ENCODE assay signal across 13 cellular contexts in genomic region chr13:45468676-45469075, GRCh38. TPM values are rescaled to one million over a fixed set of nuclear protein-coding genes. Genes with fewer than 3 reads are reported as not detected.
A peak's percentile ranks its signal among the peaks of the same experiment; 100 is the strongest.
DNase-seq lines count a peak whose midpoint lies in the region; ATAC-seq and TF ChIP-seq lines count a peak whose summit lies in the region.
"Had no signal": no experiment of that assay in that cellular context is flagged by ENCODE, and none has a peak within 500 bp of the region (broad histone marks: within the 10 kb centered on the region; RNA-seq: fewer than 3 reads in every experiment).

No MANE protein-coding gene starts in this region.

- ATAC-seq in T-helper 17 cell = no peak
- ATAC-seq in naive thymus-derived CD4-positive, alpha-beta T cell = no peak
- ATAC-seq in GM19455 (IDR thresholded peaks at IDR 0.05; ENCODE audit: unreplicated experiment) = no peak
- ATAC-seq in HG02973 (IDR thresholded peaks at IDR 0.05; ENCODE audit: unreplicated experiment) = no peak

- H3K36me3 ChIP-seq in naive thymus-derived CD4-positive, alpha-beta T cell (ENCODE audit: control insufficient read depth in 2 of 3, insufficient read depth in 3 of 3, low read length in 3 of 3) = peaks cover 0 to 6% (median 0%) of the 10 kb centered on the region in 3 experiments

- no peaks in the 10 kb centered on the region for H3K27me3 Mint-ChIP-seq in T-helper 17 cell
- H3K27me3 Mint-ChIP-seq in naive thymus-derived CD4-positive, alpha-beta T cell = no peaks in the 10 kb centered on the region

- H3K9me3 ChIP-seq in T-helper 17 cell (ENCODE audit: control insufficient read depth, low read length, poor library complexity, severe bottlenecking) = no peaks in the 10 kb centered on the region
- no peaks in the 10 kb centered on the region for H3K9me3 ChIP-seq in naive thymus-derived CD4-positive, alpha-beta T cell (ENCODE audit: control insufficient read depth in 2 of 3, low read length in 3 of 3)

- POLR2A ChIA-PET in naive thymus-derived CD4-positive, alpha-beta T cell (lab: Charles Lee) = interaction anchor here (1.5 kb wide), 1 partner anchor 52 kb away, joined by 3 read pairs; no protein-coding TSS in a partner anchor

- peak; percentile 27 for DNase-seq in NCI-H2107 treated with DMSO at 0.1 percent for 48 hours (lab: John Stamatoyannopoulos, UW; ENCODE audit: unreplicated experiment)
- DNase-seq in NCI-H2107 (lab: John Stamatoyannopoulos, UW) = no peak
- DNase-seq in LNCaP clone FGC (ENCODE audit: low read depth) = peak; percentile 30
- no peak for DNase-seq in T-helper 17 cell
- DNase-seq in naive thymus-derived CD4-positive, alpha-beta T cell = no peak
- DNase-seq in retina = no peak
- DNase-seq: 8988T; effector CD8-positive, alpha-beta T cell; MV-4-11; stimulated activated CD4-positive, alpha-beta T cell treated with anti-CD3 and anti-CD28 coated beads, Interleukin-15, amount 100 ng/mL, for 24 hours had no signal

- CTCF ChIA-PET in naive thymus-derived CD4-positive, alpha-beta T cell (lab: Charles Lee) = interaction anchor here (0.9 kb wide), 1 partner anchor 160 kb away, joined by 3 read pairs; no protein-coding TSS in a partner anchor

- H3K27ac ChIP-seq in naive thymus-derived CD4-positive, alpha-beta T cell (ENCODE audit: low read depth, low read length) = no peak overlapping the region

- no peaks in the 10 kb centered on the region for H3K36me3 Mint-ChIP-seq in T-helper 17 cell (ENCODE audit: low read depth)
- H3K36me3 Mint-ChIP-seq in naive thymus-derived CD4-positive, alpha-beta T cell = peaks cover 0 to 35% (median 14%) of the 10 kb centered on the region in 5 donors

- H3K27ac Mint-ChIP-seq in T-helper 17 cell = peak overlapping the region; percentile 53
- peak overlapping the region in 6 of 9 donors; percentile 1 to 98 (median 54) for H3K27ac Mint-ChIP-seq in naive thymus-derived CD4-positive, alpha-beta T cell
- H3K27ac Mint-ChIP-seq: activated T-helper 1 cell treated with anti-CD3 and anti-CD28 coated beads, Interleukin-12 subunit alpha, Interleukin-12 subunit beta, Interleukin-2, Interleukin-4 antibody, amounts not matched to agents 30 ng/mL and 10 ng/mL and 1 ng/mL, durations not matched to agents 14 hours and 24 hours and 36 hours had no signal

- H3K4me1 ChIP-seq in naive thymus-derived CD4-positive, alpha-beta T cell (ENCODE audit: control insufficient read depth in 2 of 2, insufficient read depth in 2 of 2, low read length in 2 of 2) = peaks cover 6 to 27% of the 10 kb centered on the region in 2 donors

- intact Hi-C loops in naive thymus-derived CD4-positive, alpha-beta T cell (cut with micrococcal nuclease) = loop anchor here in 1 of 2 donors (5.0 kb wide), 1 partner anchor 584 kb away; the partner anchor contains the start of gene ZC3H13

- peaks cover 0 to 5% (median 0%) of the 10 kb centered on the region in 11 donors for H3K9me3 Mint-ChIP-seq in naive thymus-derived CD4-positive, alpha-beta T cell

- peak overlapping the region; percentile 35; the same call in 1 of the 2 replicates for H3K4me3 ChIP-seq in LNCaP clone FGC (ENCODE audit: low read depth, low read length)
- H3K4me3 ChIP-seq in naive thymus-derived CD4-positive, alpha-beta T cell (ENCODE audit: low read length) = no peak overlapping the region

- no peaks in the 10 kb centered on the region for H3K27me3 ChIP-seq in naive thymus-derived CD4-positive, alpha-beta T cell (ENCODE audit: control insufficient read depth in 2 of 2, insufficient read depth in 2 of 2, low read length in 2 of 2)

- no peak for TF ChIP-seq CTCF in LNCaP clone FGC (IDR thresholded peaks at IDR 0.05; ENCODE audit: control insufficient read depth, extremely low read depth, insufficient read depth)

- H3K4me1 Mint-ChIP-seq in T-helper 17 cell = peaks cover 57% of the 10 kb centered on the region
- H3K4me1 Mint-ChIP-seq in naive thymus-derived CD4-positive, alpha-beta T cell = peaks cover 52 to 93% (median 86%) of the 10 kb centered on the region in 7 donors

- no peak overlapping the region for H3K4me3 Mint-ChIP-seq in T-helper 17 cell
- H3K4me3 Mint-ChIP-seq in naive thymus-derived CD4-positive, alpha-beta T cell = peak overlapping the region in 5 of 10 donors; percentile 30 to 42 (median 31)
- H3K4me3 Mint-ChIP-seq: activated T-helper 1 cell treated with anti-CD3 and anti-CD28 coated beads, Interleukin-12 subunit alpha, Interleukin-12 subunit beta, Interleukin-2, Interleukin-4 antibody, amounts not matched to agents 30 ng/mL and 10 ng/mL and 1 ng/mL, durations not matched to agents 14 hours and 24 hours and 36 hours had no signal

RNA-seq across cellular contexts. Expression of gene COG3, which starts 3.9 kb away (rescaled TPM):
- 10 to 100 TPM; 42.5 to 50.8 TPM for total RNA-seq in T-helper 17 cell
- 10 to 100 TPM; 29.7 to 50.1 (median 43.4) TPM for total RNA-seq in naive thymus-derived CD4-positive, alpha-beta T cell
- 10 to 100 TPM; 26.5 to 31.2 TPM for polyA plus RNA-seq in naive thymus-derived CD4-positive, alpha-beta T cell

RNA-seq across cellular contexts. Expression of gene SLC25A30, which starts 50.5 kb away (rescaled TPM):
- 10 to 100 TPM; 15.2 to 22.3 TPM for total RNA-seq in T-helper 17 cell
- 10 to 100 TPM; 13.3 to 29.4 (median 23.6) TPM for total RNA-seq in naive thymus-derived CD4-positive, alpha-beta T cell
- 1 to 10 TPM; 1.7 to 2.1 TPM for polyA plus RNA-seq in naive thymus-derived CD4-positive, alpha-beta T cell

Comparison
In these comparisons a context has a peak if more than half of its experiments do, and no peak if none do; other contexts are left out.
1. DNase-seq: peak in NCI-H2107 treated with DMSO at 0.1 percent for 48 hours (single experiment) and LNCaP clone FGC (single experiment); none in NCI-H2107 (single experiment), T-helper 17 cell (0 of 3), naive thymus-derived CD4-positive, alpha-beta T cell (0 of 9) and retina (single experiment).